ENCODE assay signal across 1 cellular context in the genomic region with DNA sequence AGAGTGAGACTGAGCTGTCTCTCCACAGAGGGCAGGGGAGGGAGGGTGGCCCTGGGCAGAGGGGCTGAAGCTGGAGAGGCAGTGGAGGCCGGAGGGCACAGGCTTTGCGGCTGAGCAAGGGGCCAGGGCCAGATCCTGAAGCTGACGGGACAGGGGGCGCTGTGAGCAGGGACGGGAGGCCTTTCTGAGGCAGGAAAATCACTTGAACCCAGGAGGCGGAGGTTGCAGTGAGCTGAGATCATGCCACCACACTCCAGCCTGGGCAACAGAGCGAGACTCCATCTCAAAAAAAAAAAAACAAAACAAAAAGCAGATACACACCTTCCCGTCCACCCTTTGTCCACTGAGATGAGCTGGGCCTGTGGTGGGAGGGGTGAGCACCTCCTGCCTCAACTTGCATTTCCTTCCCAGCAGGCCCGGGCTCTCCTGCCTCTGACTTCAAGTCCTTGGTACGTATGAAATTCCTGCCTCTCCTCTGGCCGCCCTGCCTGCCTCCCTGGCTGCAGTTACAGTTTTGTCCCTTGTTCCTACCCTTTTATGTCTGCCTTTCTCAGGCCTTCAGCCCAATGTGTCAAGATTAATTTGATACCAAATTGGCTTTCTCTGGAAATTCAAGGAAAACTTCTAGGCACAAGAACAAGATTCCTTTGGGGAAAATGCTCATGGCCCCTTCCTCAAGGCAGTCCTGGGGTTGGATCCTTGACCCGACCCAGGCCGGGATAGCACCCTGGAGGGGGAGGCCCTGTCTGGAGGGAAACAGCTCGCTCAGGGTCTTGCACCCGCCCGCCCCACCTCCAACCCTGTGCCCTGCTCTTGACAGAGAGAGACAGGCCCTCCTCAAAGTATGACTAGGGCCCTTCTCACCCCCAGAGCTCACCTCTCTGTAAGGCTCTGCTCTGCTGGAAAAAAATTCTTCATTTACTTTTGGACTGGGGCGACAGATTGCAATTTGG.
TF ChIP-seq lines count a peak whose summit lies in the region.

No MANE protein-coding gene starts in this region.

TF ChIP-seq in WTC11, 78 proteins besides CTCF, POLR2A, EP300 and RAD21 (continued from another document):
- TF ChIP-seq, protein P1, sequence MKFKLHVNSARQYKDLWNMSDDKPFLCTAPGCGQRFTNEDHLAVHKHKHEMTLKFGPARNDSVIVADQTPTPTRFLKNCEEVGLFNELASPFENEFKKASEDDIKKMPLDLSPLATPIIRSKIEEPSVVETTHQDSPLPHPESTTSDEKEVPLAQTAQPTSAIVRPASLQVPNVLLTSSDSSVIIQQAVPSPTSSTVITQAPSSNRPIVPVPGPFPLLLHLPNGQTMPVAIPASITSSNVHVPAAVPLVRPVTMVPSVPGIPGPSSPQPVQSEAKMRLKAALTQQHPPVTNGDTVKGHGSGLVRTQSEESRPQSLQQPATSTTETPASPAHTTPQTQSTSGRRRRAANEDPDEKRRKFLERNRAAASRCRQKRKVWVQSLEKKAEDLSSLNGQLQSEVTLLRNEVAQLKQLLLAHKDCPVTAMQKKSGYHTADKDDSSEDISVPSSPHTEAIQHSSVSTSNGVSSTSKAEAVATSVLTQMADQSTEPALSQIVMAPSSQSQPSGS (CRISPR knock-in tag; IDR thresholded peaks at IDR 0.05; ENCODE audit: borderline replicate concordance, low read depth), result no peak
- TF ChIP-seq ZNF138 (CRISPR knock-in tag; conservative IDR thresholded peaks at IDR 0.05) (no peak), ZNF219 (CRISPR knock-in tag; IDR thresholded peaks at IDR 0.05; ENCODE audit: borderline replicate concordance) (no peak), FOXP1 (CRISPR knock-in tag; IDR thresholded peaks at IDR 0.05; ENCODE audit: borderline replicate concordance) (peak; percentile 25; the same call in 1 of the 2 replicates), EMX1 (CRISPR knock-in tag; IDR thresholded peaks at IDR 0.05) (no peak), RELA (CRISPR knock-in tag; IDR thresholded peaks at IDR 0.05; ENCODE audit: borderline replicate concordance) (no peak), TEAD4 (CRISPR knock-in tag; IDR thresholded peaks at IDR 0.05) (no peak), ZNF121 (CRISPR knock-in tag; IDR thresholded peaks at IDR 0.05) (peak; percentile 95)
- TF ChIP-seq, protein P2, sequence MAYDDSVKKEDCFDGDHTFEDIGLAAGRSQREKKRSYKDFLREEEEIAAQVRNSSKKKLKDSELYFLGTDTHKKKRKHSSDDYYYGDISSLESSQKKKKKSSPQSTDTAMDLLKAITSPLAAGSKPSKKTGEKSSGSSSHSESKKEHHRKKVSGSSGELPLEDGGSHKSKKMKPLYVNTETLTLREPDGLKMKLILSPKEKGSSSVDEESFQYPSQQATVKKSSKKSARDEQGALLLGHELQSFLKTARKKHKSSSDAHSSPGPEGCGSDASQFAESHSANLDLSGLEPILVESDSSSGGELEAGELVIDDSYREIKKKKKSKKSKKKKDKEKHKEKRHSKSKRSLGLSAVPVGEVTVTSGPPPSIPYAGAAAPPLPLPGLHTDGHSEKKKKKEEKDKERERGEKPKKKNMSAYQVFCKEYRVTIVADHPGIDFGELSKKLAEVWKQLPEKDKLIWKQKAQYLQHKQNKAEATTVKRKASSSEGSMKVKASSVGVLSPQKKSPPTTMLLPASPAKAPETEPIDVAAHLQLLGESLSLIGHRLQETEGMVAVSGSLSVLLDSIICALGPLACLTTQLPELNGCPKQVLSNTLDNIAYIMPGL (CRISPR knock-in tag; IDR thresholded peaks at IDR 0.05), result 0 out of 2 replicates have a peak, but pooled peaks have one; percentile 41
- TF ChIP-seq, protein P3, sequence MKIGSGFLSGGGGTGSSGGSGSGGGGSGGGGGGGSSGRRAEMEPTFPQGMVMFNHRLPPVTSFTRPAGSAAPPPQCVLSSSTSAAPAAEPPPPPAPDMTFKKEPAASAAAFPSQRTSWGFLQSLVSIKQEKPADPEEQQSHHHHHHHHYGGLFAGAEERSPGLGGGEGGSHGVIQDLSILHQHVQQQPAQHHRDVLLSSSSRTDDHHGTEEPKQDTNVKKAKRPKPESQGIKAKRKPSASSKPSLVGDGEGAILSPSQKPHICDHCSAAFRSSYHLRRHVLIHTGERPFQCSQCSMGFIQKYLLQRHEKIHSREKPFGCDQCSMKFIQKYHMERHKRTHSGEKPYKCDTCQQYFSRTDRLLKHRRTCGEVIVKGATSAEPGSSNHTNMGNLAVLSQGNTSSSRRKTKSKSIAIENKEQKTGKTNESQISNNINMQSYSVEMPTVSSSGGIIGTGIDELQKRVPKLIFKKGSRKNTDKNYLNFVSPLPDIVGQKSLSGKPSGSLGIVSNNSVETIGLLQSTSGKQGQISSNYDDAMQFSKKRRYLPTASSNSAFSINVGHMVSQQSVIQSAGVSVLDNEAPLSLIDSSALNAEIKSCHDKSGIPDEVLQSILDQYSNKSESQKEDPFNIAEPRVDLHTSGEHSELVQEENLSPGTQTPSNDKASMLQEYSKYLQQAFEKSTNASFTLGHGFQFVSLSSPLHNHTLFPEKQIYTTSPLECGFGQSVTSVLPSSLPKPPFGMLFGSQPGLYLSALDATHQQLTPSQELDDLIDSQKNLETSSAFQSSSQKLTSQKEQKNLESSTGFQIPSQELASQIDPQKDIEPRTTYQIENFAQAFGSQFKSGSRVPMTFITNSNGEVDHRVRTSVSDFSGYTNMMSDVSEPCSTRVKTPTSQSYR (CRISPR knock-in tag; IDR thresholded peaks at IDR 0.05), result no peak
- TF ChIP-seq, protein P4, sequence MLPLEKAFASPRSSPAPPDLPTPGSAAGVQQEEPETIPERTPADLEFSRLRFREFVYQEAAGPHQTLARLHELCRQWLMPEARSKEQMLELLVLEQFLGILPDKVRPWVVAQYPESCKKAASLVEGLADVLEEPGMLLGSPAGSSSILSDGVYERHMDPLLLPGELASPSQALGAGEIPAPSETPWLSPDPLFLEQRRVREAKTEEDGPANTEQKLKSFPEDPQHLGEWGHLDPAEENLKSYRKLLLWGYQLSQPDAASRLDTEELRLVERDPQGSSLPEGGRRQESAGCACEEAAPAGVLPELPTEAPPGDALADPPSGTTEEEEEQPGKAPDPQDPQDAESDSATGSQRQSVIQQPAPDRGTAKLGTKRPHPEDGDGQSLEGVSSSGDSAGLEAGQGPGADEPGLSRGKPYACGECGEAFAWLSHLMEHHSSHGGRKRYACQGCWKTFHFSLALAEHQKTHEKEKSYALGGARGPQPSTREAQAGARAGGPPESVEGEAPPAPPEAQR (CRISPR knock-in tag; IDR thresholded peaks at IDR 0.05), result no peak
- TF ChIP-seq, protein P5, sequence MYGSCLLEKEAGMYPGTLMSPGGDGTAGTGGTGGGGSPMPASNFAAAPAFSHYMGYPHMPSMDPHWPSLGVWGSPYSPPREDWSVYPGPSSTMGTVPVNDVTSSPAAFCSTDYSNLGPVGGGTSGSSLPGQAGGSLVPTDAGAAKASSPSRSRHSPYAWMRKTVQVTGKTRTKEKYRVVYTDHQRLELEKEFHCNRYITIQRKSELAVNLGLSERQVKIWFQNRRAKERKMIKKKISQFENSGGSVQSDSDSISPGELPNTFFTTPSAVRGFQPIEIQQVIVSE (CRISPR knock-in tag; IDR thresholded peaks at IDR 0.05; ENCODE audit: borderline replicate concordance), result no peak
